In the genomic region with DNA sequence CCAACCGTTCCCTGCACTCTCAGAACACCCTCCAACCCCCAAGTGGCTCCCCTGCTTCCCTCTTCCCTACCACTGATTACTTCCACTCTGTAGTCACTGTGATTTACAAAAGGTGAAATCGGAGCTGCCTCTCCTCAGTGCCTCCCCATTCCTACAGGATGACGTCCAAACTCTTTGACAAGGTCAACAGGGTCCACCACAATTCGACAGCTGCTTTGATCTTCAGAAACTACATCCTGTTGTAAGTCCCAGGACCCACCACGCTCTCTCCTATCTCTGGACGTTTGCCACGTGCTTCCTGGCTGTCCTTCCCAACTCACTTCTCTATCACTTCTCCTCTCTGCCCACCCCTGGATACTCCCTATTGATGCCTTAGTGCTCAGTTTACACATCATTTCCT, we compare ENCODE assay signal across 29 cellular contexts.
DNase-seq lines count a peak whose midpoint lies in the region; ATAC-seq and TF ChIP-seq lines count a peak whose summit lies in the region.
"Had no signal": no experiment of that assay in that cellular context is flagged by ENCODE, and none has a peak within 500 bp of the region (broad histone marks: within the 10 kb centered on the region; RNA-seq: fewer than 3 reads in every experiment).

No MANE protein-coding gene starts in this region.

- no peak for TF ChIP-seq CTCF in fibroblast of the aortic adventitia (IDR thresholded peaks at IDR 0.05; ENCODE audit: insufficient read depth, low read length)

- H3K4me1 Mint-ChIP-seq in natural killer cell treated with Interleukin-12 subunit alpha and Interleukin-12 subunit beta and Interleukin-15 and Interleukin-18, amount 100 ng/mL, for 72 hours (ENCODE audit: low read depth in 2 of 2): no peaks in the 10 kb centered on the region
- H3K4me1 Mint-ChIP-seq: CD14-positive monocyte had no signal

- no peak overlapping the region for H3K27ac Mint-ChIP-seq in natural killer cell treated with Interleukin-12 subunit alpha and Interleukin-12 subunit beta and Interleukin-15 and Interleukin-18, amount 100 ng/mL, for 72 hours
- H3K27ac Mint-ChIP-seq: CD14-positive monocyte; endodermal cell; naive thymus-derived CD8-positive, alpha-beta T cell had no signal

- no peak overlapping the region for H3K4me3 ChIP-seq in fibroblast of the aortic adventitia (ENCODE audit: low read depth, low read length)
- H3K4me3 ChIP-seq: adrenal gland, gastroesophageal sphincter, hepatocyte, left lung, SJSA1, transverse colon had no signal

- intact Hi-C loops in sciatic nerve (cut with DNase I): no loop called here

- ATAC-seq in sciatic nerve: no peak
- no peak for ATAC-seq in natural killer cell treated with Interleukin-12 subunit alpha and Interleukin-12 subunit beta and Interleukin-15 and Interleukin-18, amount 100 ng/mL, for 72 hours
- no peak for ATAC-seq in HG03097 (IDR thresholded peaks at IDR 0.05; ENCODE audit: low FRiP score, unreplicated experiment)
- ATAC-seq: esophagus mucosa; gastroesophageal sphincter; left lung; naive thymus-derived CD8-positive, alpha-beta T cell; pancreas had no signal

- H3K36me3 Mint-ChIP-seq in natural killer cell treated with Interleukin-12 subunit alpha and Interleukin-12 subunit beta and Interleukin-15 and Interleukin-18, amount 100 ng/mL, for 72 hours: no peaks in the 10 kb centered on the region
- H3K36me3 Mint-ChIP-seq: CD14-positive monocyte had no signal

- DNase-seq in HCEC 1CT: peak; percentile 9
- DNase-seq in RPMI7951 (ENCODE audit: low read depth): peak; percentile 35
- peak; percentile 1 for DNase-seq in fibroblast of the aortic adventitia (ENCODE audit: low read depth)
- peak; percentile 5 for DNase-seq in sciatic nerve (ENCODE audit: low spot score)
- DNase-seq in natural killer cell treated with Interleukin-12 subunit alpha and Interleukin-12 subunit beta and Interleukin-15 and Interleukin-18, amount 100 ng/mL, for 72 hours (ENCODE audit: low spot score): no peak
- DNase-seq in AG20443 (ENCODE audit: low spot score): no peak
- DNase-seq: activated CD4-positive, alpha-beta T cell treated with anti-CD3 and anti-CD28 coated beads, Interleukin-2, amount 50 U/mL, for 4 hours; activated naive CD4-positive, alpha-beta T cell treated with Interleukin-2 at 50 U/mL for 16 hours; adrenal gland; endodermal cell; KBM-7; left lung; midbrain; MM.1S; naive thymus-derived CD8-positive, alpha-beta T cell; NCI-H1417; NCI-H2081; NCI-H748 treated with DMSO at 0.1 percent for 48 hours; retina; stimulated activated CD4-positive, alpha-beta T cell treated with anti-CD3 and anti-CD28 coated beads, Interleukin-2, amount 100 ng/mL, for 48 hours; T-helper 1 cell; transverse colon had no signal

- peaks cover 26 to 60% of the 10 kb centered on the region in 2 donors for H3K27me3 Mint-ChIP-seq in natural killer cell treated with Interleukin-12 subunit alpha and Interleukin-12 subunit beta and Interleukin-15 and Interleukin-18, amount 100 ng/mL, for 72 hours

- H3K4me3 Mint-ChIP-seq in natural killer cell treated with Interleukin-12 subunit alpha and Interleukin-12 subunit beta and Interleukin-15 and Interleukin-18, amount 100 ng/mL, for 72 hours: no peak overlapping the region
- H3K4me3 Mint-ChIP-seq: CD14-positive monocyte; endodermal cell; naive thymus-derived CD8-positive, alpha-beta T cell had no signal

- H3K9me3 Mint-ChIP-seq in natural killer cell treated with Interleukin-12 subunit alpha and Interleukin-12 subunit beta and Interleukin-15 and Interleukin-18, amount 100 ng/mL, for 72 hours: no peaks in the 10 kb centered on the region

Comparison
In these comparisons a context has a peak if more than half of its experiments do, and no peak if none do; other contexts are left out.
1. DNase-seq: peak in HCEC 1CT (single experiment), RPMI7951 (single experiment), fibroblast of the aortic adventitia (single experiment) and sciatic nerve (single experiment); none in natural killer cell treated with Interleukin-12 subunit alpha and Interleukin-12 subunit beta and Interleukin-15 and Interleukin-18, amount 100 ng/mL, for 72 hours (single experiment) and AG20443 (single experiment).